In genomic region chr5:4130819-4131218, GRCh38 we compare ENCODE assay signal across 20 cellular contexts.
DNase-seq lines count a peak whose midpoint lies in the region; FAIRE-seq and TF ChIP-seq lines count a peak whose summit lies in the region.
"Had no signal": no experiment of that assay in that cellular context is flagged by ENCODE, and none has a peak within 500 bp of the region (broad histone marks: within the 10 kb centered on the region; RNA-seq: fewer than 3 reads in every experiment).

No MANE protein-coding gene starts in this region.

- H4K8ac ChIP-seq in mesendoderm (ENCODE audit: low read depth, low read length) = no peak overlapping the region

- no peak overlapping the region for H2BK120ac ChIP-seq in mesendoderm (ENCODE audit: low read depth, low read length)

- FAIRE-seq in GM12892 (lab: Jason Lieb, UNC) = no peak
- FAIRE-seq: GM12878, GM19239 had no signal

- no peaks in the 10 kb centered on the region for H3K4me1 Mint-ChIP-seq in endodermal cell
- H3K4me1 Mint-ChIP-seq: CD14-positive monocyte; CD4-positive, alpha-beta memory T cell had no signal

- no peak overlapping the region for H4K5ac ChIP-seq in mesendoderm (ENCODE audit: low read length)

- H3K9me3 ChIP-seq in NT2/D1 (ENCODE audit: insufficient read depth, low read length) (peaks cover 9% of the 10 kb centered on the region; the same call in 1 of the 2 replicates), endodermal cell (ENCODE audit: control insufficient read depth, low read length) (no peaks in the 10 kb centered on the region)

- DNase-seq in Daoy (ENCODE audit: low read depth) (peak; percentile 59), NT2/D1 (ENCODE audit: low read depth, low spot score) (peak; percentile 30), endodermal cell (peak; percentile 50), mesendoderm (peak; percentile 90), GM12892 (ENCODE audit: insufficient read length) (no peak), OCI-M1 (lab: John Stamatoyannopoulos, UW) (no peak), hippocampal formation (lab: John Stamatoyannopoulos, UW) (no peak), coronary artery (ENCODE audit: low spot score) (no peak)
- DNase-seq: 8988T; CD4-positive, alpha-beta memory T cell; DMS153; DMS79; GM23248; H7; HFFc6 had no signal

- TF ChIP-seq POLR2A in GM12892 (IDR thresholded peaks at IDR 0.05; ENCODE audit: low read depth, low read length) = no peak

- no peak overlapping the region for H3K4me2 ChIP-seq in mesendoderm (ENCODE audit: low read length)
- H3K4me2 ChIP-seq: BLaER1 had no signal

- no peak for TF ChIP-seq CTCF in endodermal cell (conservative IDR thresholded peaks at IDR 0.05)
- no peak for TF ChIP-seq CTCF in coronary artery (IDR thresholded peaks at IDR 0.05)

- H3K4me3 ChIP-seq in NT2/D1 (ENCODE audit: insufficient read length, low read depth) (no peak overlapping the region), endodermal cell (ENCODE audit: low read length) (no peak overlapping the region), mesendoderm (ENCODE audit: low read length) (no peak overlapping the region), coronary artery (no peak overlapping the region)
- H3K4me3 ChIP-seq: BLaER1, GM12878, GM23248 had no signal

- no peaks in the 10 kb centered on the region for H3K27me3 ChIP-seq in NT2/D1 (ENCODE audit: insufficient read depth, insufficient read length)
- H3K27me3 ChIP-seq in endodermal cell (ENCODE audit: control insufficient read depth, insufficient read depth, low read length, poor library complexity, severe bottlenecking) = no peaks in the 10 kb centered on the region
- no peaks in the 10 kb centered on the region for H3K27me3 ChIP-seq in mesendoderm (ENCODE audit: insufficient read depth, low read length, poor library complexity)
- H3K27me3 ChIP-seq: BLaER1 had no signal

- 72 to 81% methylated on average over 2 to 3 of the region's 3 CpGs for WGBS in endodermal cell (ENCODE audit: insufficient coverage in 1 of 2, insufficient read length in 1 of 2), 2 experiments
- no CpG with 5 or more reads among the region's 3 CpGs for WGBS in mesendoderm (ENCODE audit: extremely low coverage, insufficient coverage, low lambda C conversion rate)

- no peak overlapping the region for H3K4me3 Mint-ChIP-seq in endodermal cell
- H3K4me3 Mint-ChIP-seq: CD14-positive monocyte; CD4-positive, alpha-beta memory T cell; HFFc6 had no signal

- no peak overlapping the region for H3K23ac ChIP-seq in mesendoderm (ENCODE audit: low read length)

- H3K56ac ChIP-seq in mesendoderm (ENCODE audit: low read length) = no peak overlapping the region

- H3K36me3 ChIP-seq in NT2/D1 (ENCODE audit: insufficient read depth, insufficient read length, low read length) = no peaks in the 10 kb centered on the region
- no peaks in the 10 kb centered on the region for H3K36me3 ChIP-seq in endodermal cell (ENCODE audit: control insufficient read depth, insufficient read depth, low read length)
- H3K36me3 ChIP-seq in mesendoderm (ENCODE audit: control insufficient read depth, insufficient read depth, low read length) = no peaks in the 10 kb centered on the region
- H3K36me3 ChIP-seq: BLaER1 had no signal

- H3K9me3 Mint-ChIP-seq in endodermal cell = no peaks in the 10 kb centered on the region

- no peaks in the 10 kb centered on the region for H3K27me3 Mint-ChIP-seq in endodermal cell (ENCODE audit: insufficient read depth)
- H3K27me3 Mint-ChIP-seq: CD4-positive, alpha-beta memory T cell had no signal

- H2AK5ac ChIP-seq in mesendoderm (ENCODE audit: low read length) = no peak overlapping the region

- no peaks in the 10 kb centered on the region for H3K79me2 ChIP-seq in mesendoderm (ENCODE audit: control insufficient read depth, insufficient read depth, low read length)

- no peaks in the 10 kb centered on the region for H3K4me1 ChIP-seq in NT2/D1 (ENCODE audit: insufficient read depth, insufficient read length)
- no peaks in the 10 kb centered on the region for H3K4me1 ChIP-seq in endodermal cell (ENCODE audit: control insufficient read depth, insufficient read depth, low read length)
- H3K4me1 ChIP-seq in mesendoderm (ENCODE audit: control insufficient read depth, low read depth, low read length) = no peaks in the 10 kb centered on the region
- H3K4me1 ChIP-seq: BLaER1 had no signal

- peak overlapping the region; percentile 61 for H2BK15ac ChIP-seq in mesendoderm (replicated peaks; ENCODE audit: low read depth)

- peak overlapping the region; percentile 9 for H3K18ac ChIP-seq in mesendoderm (ENCODE audit: low read length)

- no peak overlapping the region for H2BK5ac ChIP-seq in mesendoderm (ENCODE audit: low read length)

- H3K79me1 ChIP-seq in mesendoderm (ENCODE audit: low read length) = no peaks in the 10 kb centered on the region

- H3K27ac Mint-ChIP-seq in endodermal cell = no peak overlapping the region
- H3K27ac Mint-ChIP-seq: CD14-positive monocyte; CD4-positive, alpha-beta memory T cell; HFFc6 had no signal

- no peaks in the 10 kb centered on the region for H3K36me3 Mint-ChIP-seq in endodermal cell (ENCODE audit: low read depth)
- H3K36me3 Mint-ChIP-seq: CD14-positive monocyte; CD4-positive, alpha-beta memory T cell had no signal

- H3K4ac ChIP-seq in mesendoderm (ENCODE audit: low read depth, low read length) = no peak overlapping the region

- H3K27ac ChIP-seq in endodermal cell (ENCODE audit: low read depth, low read length) (no peak overlapping the region), mesendoderm (ENCODE audit: low read depth, low read length) (no peak overlapping the region), coronary artery (no peak overlapping the region)
- H3K27ac ChIP-seq: BLaER1, GM23248, HL-60 had no signal

- H3K9ac ChIP-seq in NT2/D1 (ENCODE audit: insufficient read length, low read depth) (no peak overlapping the region), endodermal cell (ENCODE audit: extremely low read depth, low read length, poor library complexity, severe bottlenecking) (no peak overlapping the region), mesendoderm (ENCODE audit: low read length) (no peak overlapping the region)
- H3K9ac ChIP-seq: BLaER1, GM23248 had no signal

Comparison
In these comparisons a context has a peak if more than half of its experiments do, and no peak if none do; other contexts are left out.
1. DNase-seq: peak in Daoy (single experiment), NT2/D1 (single experiment), endodermal cell (single experiment) and mesendoderm (single experiment); none in GM12892 (single experiment), OCI-M1 (single experiment), hippocampal formation (0 of 2) and coronary artery (single experiment).